Comparison of ENCODE assay signal across 8 cellular contexts in the genomic region with DNA sequence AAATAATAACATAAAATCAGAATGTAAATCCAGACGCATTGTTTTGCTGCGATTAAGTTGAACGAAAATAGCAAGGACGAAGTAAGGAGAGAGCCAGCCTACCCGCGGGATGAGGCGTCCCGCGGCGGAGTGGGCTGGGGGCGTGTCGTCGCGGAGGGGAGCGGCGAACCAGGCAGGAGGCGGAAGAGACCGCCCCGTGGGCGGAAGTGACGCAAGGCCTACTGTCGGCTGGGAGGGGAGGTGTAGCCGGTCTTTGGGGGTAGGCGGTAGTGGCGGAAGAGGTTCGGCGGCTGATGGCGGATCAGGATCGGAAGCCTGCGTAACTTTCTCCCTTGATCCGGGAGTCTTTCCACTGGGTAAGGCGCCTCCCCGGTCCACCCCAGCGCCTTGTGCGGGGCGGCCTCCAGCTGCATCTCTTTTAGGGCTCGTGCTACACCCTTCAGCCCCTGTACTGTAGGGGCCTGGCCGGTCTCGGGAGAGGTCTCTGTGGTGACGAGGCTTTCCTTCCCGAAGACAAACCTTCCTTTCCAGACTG. TPM values are rescaled to one million over a fixed set of nuclear protein-coding genes. Genes with fewer than 3 reads are reported as not detected.
DNase-seq lines count a peak whose midpoint lies in the region; ATAC-seq and TF ChIP-seq lines count a peak whose summit lies in the region.

Gene TAX1BP1 (plus strand): TSS at position 249 of the 535 bp plus-strand sequence. CDS start 8,363 bp downstream, outside the sequence.

- peak within 1 kb of the TSS; percentile 99 for H3K4me3 Mint-ChIP-seq in CD8-positive, alpha-beta T cell

- H3K27me3 Mint-ChIP-seq in CD8-positive, alpha-beta T cell (ENCODE audit: low read depth) = no peaks in the 10 kb centered on the region

- peak within 1 kb of the TSS; percentile 97 for H3K27ac ChIP-seq in CD8-positive, alpha-beta T cell (ENCODE audit: low read depth, low read length)

- CTCF ChIA-PET in CD8-positive, alpha-beta T cell (lab: Charles Lee) = interaction anchor here (0.8 to 1.2 kb wide), 3 partner anchors 77 to 553 kb away, joined by 3 to 6 read pairs (median 3); partner anchors contain the start of gene HIBADH

- DNase-seq in CD8-positive, alpha-beta T cell = peak; percentile 88 to 96 (median 95)
- peak; percentile 70 for DNase-seq in HS-27A (ENCODE audit: low read depth)
- DNase-seq in NK-92 (lab: John Stamatoyannopoulos, UW; ENCODE audit: unreplicated experiment) = peak; percentile 55
- peak; percentile 83 to 92 for DNase-seq in activated CD8-positive, alpha-beta memory T cell treated with anti-CD3 and anti-CD28 coated beads for 1 hour (ENCODE audit: extremely low read depth in 1 of 2, low read depth in 1 of 2)
- DNase-seq in effector CD8-positive, alpha-beta T cell (lab: John Stamatoyannopoulos, UW) = peak; percentile 87
- DNase-seq in lung microvascular endothelial cell (ENCODE audit: low read depth in 2 of 2) = peak; percentile 95 to 96
- peak; percentile 89 to 95 (median 89) for DNase-seq in stimulated activated CD4-positive, alpha-beta T cell treated with anti-CD3 and anti-CD28 coated beads, TNF-alpha, amount 100 ng/mL, for 48 hours (ENCODE audit: low read depth in 3 of 3)

- no peaks in the 10 kb centered on the region for H3K36me3 ChIP-seq in CD8-positive, alpha-beta T cell (ENCODE audit: insufficient read depth, low read length)

- H3K4me1 ChIP-seq in CD8-positive, alpha-beta T cell (ENCODE audit: insufficient read depth, low read length) = peaks cover 27% of the 10 kb centered on the region

- peak within 1 kb of the TSS; percentile 97 for H3K4me3 ChIP-seq in CD8-positive, alpha-beta T cell (ENCODE audit: low read depth, low read length)

- H3K9me3 ChIP-seq in CD8-positive, alpha-beta T cell (ENCODE audit: low read length) = no peaks in the 10 kb centered on the region

- peak; percentile 91 for ATAC-seq in CD8-positive, alpha-beta T cell
- ATAC-seq in GM19467 (IDR thresholded peaks at IDR 0.05; ENCODE audit: unreplicated experiment) = peak; percentile 96

- peaks cover 40% of the 10 kb centered on the region for H3K4me1 Mint-ChIP-seq in CD8-positive, alpha-beta T cell (ENCODE audit: low read depth)

- POLR2A ChIA-PET in CD8-positive, alpha-beta T cell (lab: Charles Lee) = interaction anchor here (0.8 to 2.6 kb wide), 10 partner anchors 11 to 1538 kb away, joined by 3 to 55 read pairs (median 3); partner anchors contain the start of genes CBX3 and HIBADH

- H3K36me3 Mint-ChIP-seq in CD8-positive, alpha-beta T cell = peaks cover 28% of the 10 kb centered on the region

- no peaks in the 10 kb centered on the region for H3K9me3 Mint-ChIP-seq in CD8-positive, alpha-beta T cell

- no peaks in the 10 kb centered on the region for H3K27me3 ChIP-seq in CD8-positive, alpha-beta T cell (ENCODE audit: insufficient read depth, low read length)

- no peak for TF ChIP-seq CTCF in CD8-positive, alpha-beta T cell (IDR thresholded peaks at IDR 0.05)

- intact Hi-C loops in CD8-positive, alpha-beta T cell (cut with DNase I, micrococcal nuclease) = loop anchor here (1.0 to 10.0 kb wide), 10 partner anchors 42 to 1788 kb away; partner anchors contain the start of genes HOXA1 (in 2 of the 2), CBX3 (in 1 of the 2), HIBADH (in 1 of the 2) and HNRNPA2B1 (in 1 of the 2)

- peak within 1 kb of the TSS; percentile 99 for H3K27ac Mint-ChIP-seq in CD8-positive, alpha-beta T cell

RNA-seq across cellular contexts. Expression of gene TAX1BP1, which starts in this region (rescaled TPM):
- total RNA-seq in CD8-positive, alpha-beta T cell = 100 to 1,000 TPM; 132 to 139 TPM
- total RNA-seq in lung microvascular endothelial cell = 47.3 and 59.3 TPM in 2 replicates

Comparison
In these comparisons a context has a peak if more than half of its experiments do, and no peak if none do; other contexts are left out.
1. Peak in every context shown above with its lines: DNase-seq, ATAC-seq, H3K4me3 ChIP-seq and H3K27ac ChIP-seq.